ENCODE assay signal across 1 cellular context in genomic region chr12:4307593-4308333, GRCh38.
TF ChIP-seq lines count a peak whose summit lies in the region.

No MANE protein-coding gene starts in this region.

TF ChIP-seq in HepG2, 621 proteins besides CTCF, POLR2A, EP300 and RAD21 (continued from another document and continues in another):
- TF ChIP-seq ZBTB33 (CRISPR knock-in tag; IDR thresholded peaks at IDR 0.05) (0 out of 2 replicates have a peak, but pooled peaks have one; percentile 7), PRDM4 (CRISPR knock-in tag; IDR thresholded peaks at IDR 0.05; ENCODE audit: borderline replicate concordance) (no peak), ARID2 (CRISPR knock-in tag; IDR thresholded peaks at IDR 0.05; ENCODE audit: borderline replicate concordance) (no peak), ZNF619 (CRISPR knock-in tag; IDR thresholded peaks at IDR 0.05) (0 out of 2 replicates have a peak, but pooled peaks have one; percentile 76), SCMH1 (CRISPR knock-in tag; IDR thresholded peaks at IDR 0.05; ENCODE audit: borderline replicate concordance) (no peak), GPN1 (CRISPR knock-in tag; IDR thresholded peaks at IDR 0.05; ENCODE audit: borderline replicate concordance) (no peak), STAG1 (CRISPR knock-in tag; IDR thresholded peaks at IDR 0.05) (peak; percentile 87), ZBTB1 (CRISPR knock-in tag; IDR thresholded peaks at IDR 0.05; ENCODE audit: borderline replicate concordance) (no peak), PHF8 (CRISPR knock-in tag; IDR thresholded peaks at IDR 0.05) (peak; percentile 22; the same call in 1 of the 2 replicates), BORCS8-MEF2B (CRISPR knock-in tag; IDR thresholded peaks at IDR 0.05) (0 out of 2 replicates have a peak, but pooled peaks have one; percentile 38), SRSF4 (IDR thresholded peaks at IDR 0.05; ENCODE audit: low read depth, low read length, poor library complexity, severe bottlenecking) (no peak), FOSL2 (CRISPR knock-in tag; IDR thresholded peaks at IDR 0.05) (peak; percentile 36; the same call in 1 of the 2 replicates), MXD4 (CRISPR knock-in tag; IDR thresholded peaks at IDR 0.05) (peak; percentile 42; the same call in 1 of the 2 replicates), FOXP1 (IDR thresholded peaks at IDR 0.05) (no peak), FOXP1 (CRISPR knock-in tag; IDR thresholded peaks at IDR 0.05) (no peak), MXD1 (CRISPR knock-in tag; IDR thresholded peaks at IDR 0.05) (0 out of 2 replicates have a peak, but pooled peaks have one; percentile 37), THYN1 (CRISPR knock-in tag; IDR thresholded peaks at IDR 0.05; ENCODE audit: borderline replicate concordance, low read depth) (no peak), ZNF292 (CRISPR knock-in tag; IDR thresholded peaks at IDR 0.05; ENCODE audit: borderline replicate concordance, low read depth) (peak; percentile 71), ARID3A (IDR thresholded peaks at IDR 0.05; ENCODE audit: low read depth, low read length) (0 out of 2 replicates have a peak, but pooled peaks have one; percentile 10), TRIM24 (CRISPR knock-in tag; IDR thresholded peaks at IDR 0.05) (no peak), ZNF143 (CRISPR knock-in tag; IDR thresholded peaks at IDR 0.05) (no peak), CBX5 (CRISPR knock-in tag; IDR thresholded peaks at IDR 0.05; ENCODE audit: borderline replicate concordance) (peak; percentile 44; the same call in 1 of the 2 replicates), KLF12 (CRISPR knock-in tag; IDR thresholded peaks at IDR 0.05; ENCODE audit: borderline replicate concordance) (peak; percentile 56; the same call in 1 of the 2 replicates), GATAD1 (CRISPR knock-in tag; IDR thresholded peaks at IDR 0.05) (peak; percentile 49; the same call in 1 of the 2 replicates), TARDBP (CRISPR knock-in tag; IDR thresholded peaks at IDR 0.05) (peak; percentile 66), ZNF781 (CRISPR knock-in tag; IDR thresholded peaks at IDR 0.05; ENCODE audit: borderline replicate concordance, not compliant biosample characterization) (no peak), KAT8 (CRISPR knock-in tag; IDR thresholded peaks at IDR 0.05) (no peak), KLF16 (CRISPR knock-in tag; IDR thresholded peaks at IDR 0.05) (no peak), ZNF652 (CRISPR knock-in tag; IDR thresholded peaks at IDR 0.05; ENCODE audit: borderline replicate concordance, low read depth) (no peak), HMG20A (CRISPR knock-in tag; IDR thresholded peaks at IDR 0.05; ENCODE audit: borderline replicate concordance) (no peak), NR2F1 (CRISPR knock-in tag; IDR thresholded peaks at IDR 0.05) (no peak), KMT2A (CRISPR knock-in tag; IDR thresholded peaks at IDR 0.05) (peak; percentile 76; the same call in 1 of the 2 replicates), ZNF777 (CRISPR knock-in tag; IDR thresholded peaks at IDR 0.05) (0 out of 2 replicates have a peak, but pooled peaks have one; percentile 29), NRL (CRISPR knock-in tag; IDR thresholded peaks at IDR 0.05; ENCODE audit: borderline replicate concordance) (0 out of 2 replicates have a peak, but pooled peaks have one; percentile 50), MXI1 (IDR thresholded peaks at IDR 0.05; ENCODE audit: borderline replicate concordance, low read depth, low read length) (peak; percentile 11; the same call in 1 of the 3 replicates), GATAD2A (CRISPR knock-in tag; IDR thresholded peaks at IDR 0.05) (peak; percentile 33; the same call in 1 of the 2 replicates), ELF1 (CRISPR knock-in tag; IDR thresholded peaks at IDR 0.05) (0 out of 2 replicates have a peak, but pooled peaks have one; percentile 13), SP4 (CRISPR knock-in tag; IDR thresholded peaks at IDR 0.05) (no peak), TOE1 (CRISPR knock-in tag; IDR thresholded peaks at IDR 0.05) (no peak), ZNF263 (CRISPR knock-in tag; IDR thresholded peaks at IDR 0.05) (0 out of 2 replicates have a peak, but pooled peaks have one; percentile 33)
- TF ChIP-seq, protein P1, sequence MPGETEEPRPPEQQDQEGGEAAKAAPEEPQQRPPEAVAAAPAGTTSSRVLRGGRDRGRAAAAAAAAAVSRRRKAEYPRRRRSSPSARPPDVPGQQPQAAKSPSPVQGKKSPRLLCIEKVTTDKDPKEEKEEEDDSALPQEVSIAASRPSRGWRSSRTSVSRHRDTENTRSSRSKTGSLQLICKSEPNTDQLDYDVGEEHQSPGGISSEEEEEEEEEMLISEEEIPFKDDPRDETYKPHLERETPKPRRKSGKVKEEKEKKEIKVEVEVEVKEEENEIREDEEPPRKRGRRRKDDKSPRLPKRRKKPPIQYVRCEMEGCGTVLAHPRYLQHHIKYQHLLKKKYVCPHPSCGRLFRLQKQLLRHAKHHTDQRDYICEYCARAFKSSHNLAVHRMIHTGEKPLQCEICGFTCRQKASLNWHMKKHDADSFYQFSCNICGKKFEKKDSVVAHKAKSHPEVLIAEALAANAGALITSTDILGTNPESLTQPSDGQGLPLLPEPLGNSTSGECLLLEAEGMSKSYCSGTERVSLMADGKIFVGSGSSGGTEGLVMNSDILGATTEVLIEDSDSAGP (CRISPR knock-in tag; IDR thresholded peaks at IDR 0.05; ENCODE audit: borderline replicate concordance): peak; percentile 59; the same call in 1 of the 2 replicates
- TF ChIP-seq, protein P2, sequence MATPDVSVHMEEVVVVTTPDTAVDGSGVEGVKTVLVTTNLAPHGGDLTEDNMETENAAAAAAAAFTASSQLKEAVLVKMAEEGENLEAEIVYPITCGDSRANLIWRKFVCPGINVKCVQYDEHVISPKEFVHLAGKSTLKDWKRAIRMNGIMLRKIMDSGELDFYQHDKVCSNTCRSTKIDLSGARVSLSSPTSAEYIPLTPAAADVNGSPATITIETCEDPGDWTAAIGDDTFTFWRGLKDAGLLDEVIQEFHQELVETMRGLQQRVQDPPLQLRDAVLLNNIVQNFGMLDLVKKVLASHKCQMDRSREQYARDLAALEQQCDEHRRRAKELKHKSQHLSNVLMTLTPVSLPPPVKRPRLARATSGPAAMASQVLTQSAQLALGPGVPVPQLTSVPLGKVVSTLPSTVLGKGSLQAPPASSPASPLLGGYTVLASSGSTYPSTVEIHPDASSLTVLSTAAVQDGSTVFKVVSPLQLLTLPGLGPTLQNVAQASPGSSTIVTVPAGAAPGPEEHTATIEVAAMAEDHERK (CRISPR knock-in tag; IDR thresholded peaks at IDR 0.05; ENCODE audit: low read depth): no peak
- TF ChIP-seq, protein P3, sequence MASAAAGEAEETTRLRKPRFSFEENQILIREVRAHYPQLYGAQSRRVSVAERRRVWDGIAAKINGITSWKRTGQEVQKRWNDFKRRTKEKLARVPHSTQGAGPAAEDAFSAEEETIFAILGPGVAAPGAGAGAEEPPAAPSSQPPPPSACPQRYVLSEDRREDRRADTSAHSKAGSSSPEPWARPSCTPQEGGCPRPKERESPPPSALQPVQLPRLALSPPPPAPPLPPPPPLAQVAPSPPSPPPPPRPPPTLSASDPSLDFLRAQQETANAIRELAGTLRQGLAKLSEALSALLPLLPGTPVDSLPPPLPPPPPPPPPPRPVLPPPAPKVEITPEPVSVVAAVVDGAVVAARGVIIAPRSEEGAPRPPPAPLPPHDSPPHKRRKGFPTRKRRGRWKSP (CRISPR knock-in tag; IDR thresholded peaks at IDR 0.05): peak; percentile 45; the same call in 1 of the 2 replicates
- TF ChIP-seq, protein P4, sequence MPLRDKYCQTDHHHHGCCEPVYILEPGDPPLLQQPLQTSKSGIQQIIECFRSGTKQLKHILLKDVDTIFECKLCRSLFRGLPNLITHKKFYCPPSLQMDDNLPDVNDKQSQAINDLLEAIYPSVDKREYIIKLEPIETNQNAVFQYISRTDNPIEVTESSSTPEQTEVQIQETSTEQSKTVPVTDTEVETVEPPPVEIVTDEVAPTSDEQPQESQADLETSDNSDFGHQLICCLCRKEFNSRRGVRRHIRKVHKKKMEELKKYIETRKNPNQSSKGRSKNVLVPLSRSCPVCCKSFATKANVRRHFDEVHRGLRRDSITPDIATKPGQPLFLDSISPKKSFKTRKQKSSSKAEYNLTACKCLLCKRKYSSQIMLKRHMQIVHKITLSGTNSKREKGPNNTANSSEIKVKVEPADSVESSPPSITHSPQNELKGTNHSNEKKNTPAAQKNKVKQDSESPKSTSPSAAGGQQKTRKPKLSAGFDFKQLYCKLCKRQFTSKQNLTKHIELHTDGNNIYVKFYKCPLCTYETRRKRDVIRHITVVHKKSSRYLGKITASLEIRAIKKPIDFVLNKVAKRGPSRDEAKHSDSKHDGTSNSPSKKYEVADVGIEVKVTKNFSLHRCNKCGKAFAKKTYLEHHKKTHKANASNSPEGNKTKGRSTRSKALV (CRISPR knock-in tag; IDR thresholded peaks at IDR 0.05): 0 out of 2 replicates have a peak, but pooled peaks have one; percentile 54
- TF ChIP-seq, protein P5, sequence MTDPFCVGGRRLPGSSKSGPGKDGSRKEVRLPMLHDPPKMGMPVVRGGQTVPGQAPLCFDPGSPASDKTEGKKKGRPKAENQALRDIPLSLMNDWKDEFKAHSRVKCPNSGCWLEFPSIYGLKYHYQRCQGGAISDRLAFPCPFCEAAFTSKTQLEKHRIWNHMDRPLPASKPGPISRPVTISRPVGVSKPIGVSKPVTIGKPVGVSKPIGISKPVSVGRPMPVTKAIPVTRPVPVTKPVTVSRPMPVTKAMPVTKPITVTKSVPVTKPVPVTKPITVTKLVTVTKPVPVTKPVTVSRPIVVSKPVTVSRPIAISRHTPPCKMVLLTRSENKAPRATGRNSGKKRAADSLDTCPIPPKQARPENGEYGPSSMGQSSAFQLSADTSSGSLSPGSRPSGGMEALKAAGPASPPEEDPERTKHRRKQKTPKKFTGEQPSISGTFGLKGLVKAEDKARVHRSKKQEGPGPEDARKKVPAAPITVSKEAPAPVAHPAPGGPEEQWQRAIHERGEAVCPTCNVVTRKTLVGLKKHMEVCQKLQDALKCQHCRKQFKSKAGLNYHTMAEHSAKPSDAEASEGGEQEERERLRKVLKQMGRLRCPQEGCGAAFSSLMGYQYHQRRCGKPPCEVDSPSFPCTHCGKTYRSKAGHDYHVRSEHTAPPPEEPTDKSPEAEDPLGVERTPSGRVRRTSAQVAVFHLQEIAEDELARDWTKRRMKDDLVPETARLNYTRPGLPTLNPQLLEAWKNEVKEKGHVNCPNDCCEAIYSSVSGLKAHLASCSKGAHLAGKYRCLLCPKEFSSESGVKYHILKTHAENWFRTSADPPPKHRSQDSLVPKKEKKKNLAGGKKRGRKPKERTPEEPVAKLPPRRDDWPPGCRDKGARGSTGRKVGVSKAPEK (CRISPR knock-in tag; IDR thresholded peaks at IDR 0.05; ENCODE audit: borderline replicate concordance): 0 out of 2 replicates have a peak, but pooled peaks have one; percentile 44
- TF ChIP-seq, protein P6, sequence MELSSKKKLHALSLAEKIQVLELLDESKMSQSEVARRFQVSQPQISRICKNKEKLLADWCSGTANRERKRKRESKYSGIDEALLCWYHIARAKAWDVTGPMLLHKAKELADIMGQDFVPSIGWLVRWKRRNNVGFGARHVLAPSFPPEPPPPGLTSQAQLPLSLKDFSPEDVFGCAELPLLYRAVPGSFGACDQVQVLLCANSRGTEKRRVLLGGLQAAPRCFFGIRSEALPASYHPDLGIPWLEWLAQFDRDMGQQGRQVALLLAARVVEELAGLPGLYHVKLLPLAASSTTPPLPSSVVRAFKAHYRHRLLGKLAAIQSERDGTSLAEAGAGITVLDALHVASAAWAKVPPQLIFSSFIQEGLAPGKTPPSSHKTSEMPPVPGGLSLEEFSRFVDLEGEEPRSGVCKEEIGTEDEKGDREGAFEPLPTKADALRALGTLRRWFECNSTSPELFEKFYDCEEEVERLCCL (CRISPR knock-in tag; IDR thresholded peaks at IDR 0.05; ENCODE audit: borderline replicate concordance): no peak
